In the genomic region with DNA sequence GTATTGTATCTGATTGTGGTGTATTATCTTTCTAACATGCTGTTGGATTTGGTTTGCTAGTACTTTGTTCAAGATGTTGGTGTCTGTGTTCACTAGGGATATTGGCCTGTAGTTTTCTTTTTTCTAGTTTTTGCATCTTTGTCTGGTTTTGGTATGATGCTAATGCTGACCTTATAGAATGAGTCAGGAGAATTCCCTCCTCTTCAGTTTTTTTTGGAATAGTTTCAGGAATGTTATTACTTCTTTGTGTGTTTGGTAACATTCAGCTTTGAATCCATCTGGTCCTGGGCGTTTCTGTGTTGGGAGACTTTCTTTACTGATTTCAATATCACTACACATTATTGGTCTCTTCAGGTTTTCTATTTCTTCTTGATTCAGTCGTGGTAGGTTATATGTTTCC, we compare ENCODE assay signal across 15 cellular contexts.
DNase-seq lines count a peak whose midpoint lies in the region; ATAC-seq lines count a peak whose summit lies in the region.
"Had no signal": no experiment of that assay in that cellular context is flagged by ENCODE, and none has a peak within 500 bp of the region (broad histone marks: within the 10 kb centered on the region; RNA-seq: fewer than 3 reads in every experiment).

No MANE protein-coding gene starts in this region.

- ATAC-seq in GM21825 (IDR thresholded peaks at IDR 0.05; ENCODE audit: unreplicated experiment) (no peak), HG03095 (IDR thresholded peaks at IDR 0.05; ENCODE audit: unreplicated experiment) (no peak)

- DNase-seq in AG08395 (ENCODE audit: low spot score) (peak; percentile 56), HS-27A (ENCODE audit: low read depth) (peak; percentile 69), brain pericyte (ENCODE audit: low read depth, low spot score) (peak; percentile 38), iris pigment epithelial cell (ENCODE audit: low read depth) (peak; percentile 67), foreskin melanocyte (no peak), KG1 (lab: John Stamatoyannopoulos, UW) (no peak)
- DNase-seq: activated CD4-positive, alpha-beta T cell treated with anti-CD3 and anti-CD28 coated beads for 4 hours; activated T-cell treated with anti-CD3 and anti-CD28 coated beads, Interleukin-2, amount 50 U/mL, for 1 hour; AML-193; DMS153; esophagus squamous epithelium; NCI-H1048; NCI-H2227 treated with DMSO at 0.1 percent for 48 hours had no signal

Comparison
In these comparisons a context has a peak if more than half of its experiments do, and no peak if none do; other contexts are left out.
1. DNase-seq: peak in AG08395 (single experiment), HS-27A (single experiment), brain pericyte (single experiment) and iris pigment epithelial cell (single experiment); none in foreskin melanocyte (single experiment) and KG1 (single experiment).